Comparison of ENCODE assay signal across 22 cellular contexts in the genomic region with DNA sequence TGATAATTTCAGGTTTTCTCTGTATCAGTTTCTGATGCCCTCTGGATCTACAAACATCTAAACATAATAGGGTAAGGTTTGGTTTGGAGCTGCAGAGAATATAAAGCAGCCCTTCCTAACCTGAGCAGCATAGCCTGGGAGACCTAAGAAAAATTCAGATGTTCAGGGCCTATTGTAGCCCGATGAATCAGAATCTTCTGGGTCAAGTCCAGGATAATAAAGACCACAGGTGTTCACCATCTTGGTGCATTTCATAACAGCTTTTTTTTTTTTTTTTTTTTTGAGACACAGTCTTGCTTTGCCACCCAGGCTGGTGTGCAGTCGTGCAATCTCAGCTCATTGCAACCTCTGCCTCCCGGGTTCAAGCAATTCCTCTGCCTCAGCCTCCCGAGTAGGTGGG.
"Had no signal": no experiment of that assay in that cellular context is flagged by ENCODE, and none has a peak within 500 bp of the region (broad histone marks: within the 10 kb centered on the region; RNA-seq: fewer than 3 reads in every experiment).

No MANE protein-coding gene starts in this region.

- H3K27me3 ChIP-seq: breast epithelium, colonic mucosa, dorsolateral prefrontal cortex, right lobe of liver, testis had no signal

- H3K36me3 ChIP-seq: breast epithelium, colonic mucosa, lower lobe of right lung, right lobe of liver, WERI-Rb-1 had no signal

- ATAC-seq: activated CD8-positive, alpha-beta T cell treated with anti-CD3 and anti-CD28 coated beads, Interleukin-2, amount 10 ng/mL, durations not matched to agents 7 days and 5 days; effector memory CD8-positive, alpha-beta T cell; esophagus mucosa; left lobe of liver; lower lobe of right lung; right lobe of liver; stimulated activated naive B cell treated with anti-CD40 and anti-IgM and Interleukin-4, amounts not matched to agents 10 μg/mL and 1 μg/mL and 100 μg/mL, for 72 hours had no signal

- H3K4me1 ChIP-seq: testis had no signal

- H3K9me3 ChIP-seq: breast epithelium, colonic mucosa, lower lobe of right lung, right lobe of liver, testis had no signal

- H3K27ac ChIP-seq: breast epithelium, colonic mucosa, dorsolateral prefrontal cortex, right lobe of liver, skin epidermis, testis, WERI-Rb-1 had no signal

- H3K4me3 ChIP-seq: breast epithelium, colonic mucosa, lower lobe of right lung, right lobe of liver, skin epidermis, testis had no signal

- FAIRE-seq: TTC549 had no signal

- DNase-seq: activated CD4-positive, alpha-beta T cell treated with anti-CD3 and anti-CD28 coated beads for 1 hour; activated CD4-positive, alpha-beta T cell treated with anti-CD3 and anti-CD28 coated beads, Interleukin-2, amount 50 U/mL, for 1 hour; activated CD8-positive, alpha-beta T cell treated with anti-CD3 and anti-CD28 coated beads, Interleukin-2, amount 10 ng/mL, durations not matched to agents 7 days and 5 days; activated gamma-delta T cell treated with Interleukin-2 at 50 U/mL for 16 hours; colonic mucosa; dorsolateral prefrontal cortex; effector memory CD8-positive, alpha-beta T cell; lower lobe of right lung; naive B cell; nucleus accumbens; posterior cingulate gyrus; right lobe of liver; stimulated activated CD8-positive, alpha-beta memory T cell treated with anti-CD3 and anti-CD28 coated beads, Interleukin-4, amount 100 ng/mL, for 48 hours; stimulated activated naive B cell treated with anti-CD40 and anti-IgM and Interleukin-4, amounts not matched to agents 10 μg/mL and 1 μg/mL and 100 μg/mL, for 72 hours; T-helper 1 cell; testis; WERI-Rb-1 had no signal
